8 cellular contexts compared by ENCODE assay signal in genomic region chr2:117835990-117836760, GRCh38. TPM values are rescaled to one million over a fixed set of nuclear protein-coding genes. Genes with fewer than 3 reads are reported as not detected.
DNase-seq lines count a peak whose midpoint lies in the region; ATAC-seq, FAIRE-seq and TF ChIP-seq lines count a peak whose summit lies in the region.

No MANE protein-coding gene starts in this region.

- H3K4me3 ChIP-seq in esophagus (ENCODE audit: low read depth in 1 of 2, low read length in 2 of 2) (peak overlapping the region; percentile 18 to 40), mucosa of stomach (ENCODE audit: low read length) (no peak overlapping the region)

- H3K9ac ChIP-seq in mucosa of stomach (ENCODE audit: low read length) = peak overlapping the region; percentile 37

- WGBS in esophagus, 2 donors = 5 to 10% methylated on average over 48 to 53 of the region's 53 CpGs

- DNase-seq in GM12892 (ENCODE audit: insufficient read length) (peak; percentile 46), NCI-H446 treated with DMSO at 0.1 percent for 48 hours (lab: John Stamatoyannopoulos, UW) (peak; percentile 52), activated T-cell treated with anti-CD3 and anti-CD28 coated beads for 48 hours (ENCODE audit: low read depth) (peak; percentile 46), A172 (ENCODE audit: low spot score) (no peak)
- DNase-seq in stimulated activated CD8-positive, alpha-beta memory T cell treated with anti-CD3 and anti-CD28 coated beads, Interleukin-7, amount 100 ng/mL, for 48 hours (ENCODE audit: extremely low read depth in 1 of 2, low read depth in 1 of 2) = peak; percentile 14 to 20

- peak; percentile 85 for ATAC-seq in HG02798 (IDR thresholded peaks at IDR 0.05; ENCODE audit: poor library complexity, unreplicated experiment)

- H3K36me3 ChIP-seq in esophagus (ENCODE audit: control insufficient read depth in 2 of 2, insufficient read depth in 2 of 2, low read length in 1 of 2) (peaks cover 2 to 4% of the 10 kb centered on the region in 2 donors), mucosa of stomach (ENCODE audit: control insufficient read depth, insufficient read depth, low read length) (no peaks in the 10 kb centered on the region)

- H3K27ac ChIP-seq in esophagus (ENCODE audit: low read depth in 2 of 2, low read length in 1 of 2) = peak overlapping the region in 1 of 2 donors; percentile 42

- no peak for FAIRE-seq in GM12892 (lab: Jason Lieb, UNC)

- TF ChIP-seq POLR2A in GM12892 (IDR thresholded peaks at IDR 0.05; ENCODE audit: low read depth, low read length) = no peak

- peaks cover 2 to 7% of the 10 kb centered on the region in 2 donors for H3K4me1 ChIP-seq in esophagus (ENCODE audit: control insufficient read depth in 2 of 2, insufficient read depth in 2 of 2, low read length in 1 of 2)
- H3K4me1 ChIP-seq in mucosa of stomach (ENCODE audit: control insufficient read depth, insufficient read depth, low read length) = no peaks in the 10 kb centered on the region

- H3K9me3 ChIP-seq in esophagus (ENCODE audit: control insufficient read depth in 2 of 2, insufficient read depth in 1 of 2, low read depth in 1 of 2, low read length in 1 of 2) (no peaks in the 10 kb centered on the region), mucosa of stomach (ENCODE audit: control insufficient read depth, low read length) (no peaks in the 10 kb centered on the region)

- no peaks in the 10 kb centered on the region for H3K27me3 ChIP-seq in esophagus (ENCODE audit: control insufficient read depth in 1 of 2, insufficient read depth in 2 of 2, low read length in 2 of 2)
- H3K27me3 ChIP-seq in mucosa of stomach (ENCODE audit: control insufficient read depth, insufficient read depth, low read length) = no peaks in the 10 kb centered on the region

RNA-seq across cellular contexts. Expression of gene DDX18, which starts 21.7 kb away (rescaled TPM):
- 71.4 TPM for polyA plus RNA-seq in GM12892 (2012; ENCODE audit: missing spikeins)
- polyA plus RNA-seq in esophagus = 10 to 100 TPM; 13.7 to 22.0 TPM
- total RNA-seq in A172 (2014; rRNA removed; shearing (Covaris generic)) = 91.9 and 108 TPM in 2 replicates
